ENCODE assay signal across 26 cellular contexts in the genomic region with DNA sequence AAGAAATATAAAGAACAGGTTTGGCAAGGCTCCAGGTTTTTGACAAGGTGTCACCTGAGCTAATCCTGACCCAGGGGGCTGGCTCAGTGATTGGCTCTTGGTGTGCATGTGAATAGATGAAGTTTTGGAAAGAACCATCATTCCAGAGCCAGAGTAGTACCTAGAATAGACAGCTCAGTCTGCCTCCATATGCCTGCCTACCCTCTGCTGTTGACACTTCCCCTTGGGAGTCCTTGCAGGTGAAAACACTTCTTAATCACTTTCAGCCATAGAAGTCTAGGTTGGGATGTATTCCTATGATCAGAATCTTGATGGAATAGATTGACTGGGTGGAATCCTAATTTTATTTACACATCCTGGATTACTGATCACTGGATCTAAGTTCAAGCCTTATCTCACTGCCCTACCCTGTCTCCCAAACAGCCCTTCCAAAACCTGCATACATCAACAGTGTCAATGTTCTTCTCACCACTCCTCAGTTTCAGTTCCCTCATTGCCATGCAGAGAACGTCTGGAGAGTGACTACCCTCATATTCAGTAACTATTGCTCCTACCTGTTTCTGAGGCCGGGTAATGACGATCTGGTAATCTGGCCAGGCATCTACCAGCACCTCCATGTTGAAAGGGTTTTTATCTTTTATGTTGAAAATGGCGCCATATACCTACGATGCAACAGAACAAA. TPM values are rescaled to one million over a fixed set of nuclear protein-coding genes. Genes with fewer than 3 reads are reported as not detected.
DNase-seq lines count a peak whose midpoint lies in the region; ATAC-seq, FAIRE-seq and TF ChIP-seq lines count a peak whose summit lies in the region.
"Had no signal": no experiment of that assay in that cellular context is flagged by ENCODE, and none has a peak within 500 bp of the region (broad histone marks: within the 10 kb centered on the region; RNA-seq: fewer than 3 reads in every experiment).

No MANE protein-coding gene starts in this region.

- no peaks in the 10 kb centered on the region for H3K9me1 ChIP-seq in K562 (ENCODE audit: control insufficient read depth, insufficient read depth, low read length)

- TF ChIP-seq POLR2A in GM12891 (IDR thresholded peaks at IDR 0.05; ENCODE audit: low read depth, low read length): no peak
- TF ChIP-seq POLR2A in K562 (conservative IDR thresholded peaks at IDR 0.05): no peak

- no peak overlapping the region for H3K4me2 ChIP-seq in K562 (ENCODE audit: insufficient read depth, low read length)

- WGBS in K562 (ENCODE audit: insufficient coverage, low coverage, missing lambda C conversion rate): 0% methylated on average over 5 of the region's 5 CpGs

- H3K27me3 ChIP-seq in K562 (ENCODE audit: control insufficient read depth in 2 of 2, insufficient read depth in 2 of 2, low read length in 2 of 2) (no peaks in the 10 kb centered on the region), lower lobe of right lung (ENCODE audit: low read depth) (no peaks in the 10 kb centered on the region)
- H3K27me3 ChIP-seq: BE2C had no signal

- no peak overlapping the region for H3K4me3 Mint-ChIP-seq in naive thymus-derived CD8-positive, alpha-beta T cell
- H3K4me3 Mint-ChIP-seq: T-helper 1 cell treated with Interleukin-12 subunit alpha and Interleukin-12 subunit beta and Interleukin-4 antibody, amounts not matched to agents 30 μg/mL and 1 μg/mL, for 36 hours had no signal

- BruUV-seq in K562 (replicated peaks; lab: Mats Ljungman, UMichigan): no TSS peak

- no peak for FAIRE-seq in GM12891 (lab: Jason Lieb, UNC)
- FAIRE-seq in K562 (lab: Jason Lieb, UNC): no peak
- FAIRE-seq: H1 had no signal

- no peaks in the 10 kb centered on the region for H4K20me1 ChIP-seq in K562 (replicated peaks; ENCODE audit: control insufficient read depth, insufficient read depth, low read length)

- ATAC-seq in HG02759 (IDR thresholded peaks at IDR 0.05; ENCODE audit: unreplicated experiment): peak; percentile 66
- ATAC-seq in K562: no peak
- no peak for ATAC-seq in HG02852 (IDR thresholded peaks at IDR 0.05; ENCODE audit: unreplicated experiment)
- no peak for ATAC-seq in naive thymus-derived CD8-positive, alpha-beta T cell
- ATAC-seq in lower lobe of right lung: no peak

- H3K4me1 Mint-ChIP-seq in naive thymus-derived CD8-positive, alpha-beta T cell: no peaks in the 10 kb centered on the region

- H3K36me3 ChIP-seq in K562 (ENCODE audit: control insufficient read depth, insufficient read depth, low read length) (no peaks in the 10 kb centered on the region), lower lobe of right lung (no peaks in the 10 kb centered on the region)
- H3K36me3 ChIP-seq: BE2C had no signal

- H3K27ac ChIP-seq in K562 (ENCODE audit: extremely low read depth, low read depth, low read length): no peak overlapping the region
- no peak overlapping the region for H3K27ac ChIP-seq in lower lobe of right lung
- H3K27ac ChIP-seq: SK-N-MC had no signal

- TF ChIP-seq CTCF in K562 (IDR thresholded peaks at IDR 0.05 in 2 of 3, conservative IDR thresholded peaks at IDR 0.05 in 1 of 3; ENCODE audit: insufficient read depth in 2 of 3, low read depth in 1 of 3, low read length in 3 of 3) (no peak), lower lobe of right lung (IDR thresholded peaks at IDR 0.05) (no peak)

- POLR2A ChIA-PET in K562 (lab: Yijun Ruan, JAX): no interaction called here
- POLR2A ChIA-PET in naive thymus-derived CD8-positive, alpha-beta T cell (lab: Charles Lee): no interaction called here

- peaks cover 7 to 37% (median 16%) of the 10 kb centered on the region in 5 donors for H3K27me3 Mint-ChIP-seq in naive thymus-derived CD8-positive, alpha-beta T cell

- no peak for TF ChIP-seq RAD21 in K562 (CRISPR knock-in tag; conservative IDR thresholded peaks at IDR 0.05 in 1 of 2, IDR thresholded peaks at IDR 0.05 in 1 of 2)

- H2AFZ ChIP-seq in K562 (ENCODE audit: low read depth, low read length): no peak overlapping the region

- no peak for TF ChIP-seq EP300 in K562 (IDR thresholded peaks at IDR 0.05; ENCODE audit: low read length)

- intact Hi-C loops in K562 (cut with micrococcal nuclease) (no loop called here), lower lobe of right lung (cut with DNase I) (no loop called here)

- H3K4me3 ChIP-seq in K562 (no peak overlapping the region), lower lobe of right lung (no peak overlapping the region)
- H3K4me3 ChIP-seq: SK-N-MC had no signal

- CTCF ChIA-PET in K562 (lab: Yijun Ruan, JAX; ENCODE audit: low intra/inter-chr PET ratio): no interaction called here

- H3K9me3 ChIP-seq in K562 (replicated peaks; ENCODE audit: control insufficient read depth, insufficient read depth, low read depth, low read length): no peaks in the 10 kb centered on the region
- no peaks in the 10 kb centered on the region for H3K9me3 ChIP-seq in lower lobe of right lung
- H3K9me3 ChIP-seq: BE2C had no signal

- H3K9ac ChIP-seq in K562 (ENCODE audit: insufficient read depth in 1 of 2, low read depth in 2 of 2, low read length in 2 of 2): no peak overlapping the region

- DNase-seq in GM12891 (ENCODE audit: insufficient read length, low spot score) (no peak), NOMO-1 treated with dmso at 0.1 percent for 144 hours (lab: John Stamatoyannopoulos, UW; ENCODE audit: unreplicated experiment) (peak; percentile 32), K562 (ENCODE audit: extremely low read depth in 1 of 4, low spot score in 3 of 4) (no peak), NCI-H2107 (lab: John Stamatoyannopoulos, UW) (no peak), lower lobe of right lung (no peak)
- DNase-seq in naive thymus-derived CD8-positive, alpha-beta T cell: no peak
- DNase-seq: 8988T, ACHN, BE2C, Calu3, DMS79 treated with DMSO at 0.1 percent for 48 hours, HCEC 1CT, Karpas-422, NCI-H1417, NCI-H1694, NCI-H2029 treated with DMSO at 0.1 percent for 48 hours, NCI-H2227 treated with DMSO at 0.1 percent for 48 hours, NCI-H69, SHP77 treated with DMSO at 0.1 percent for 48 hours had no signal

- no peaks in the 10 kb centered on the region for H3K36me3 Mint-ChIP-seq in naive thymus-derived CD8-positive, alpha-beta T cell

- H3K79me2 ChIP-seq in K562 (ENCODE audit: control insufficient read depth, insufficient read depth, low read length): no peaks in the 10 kb centered on the region

- peaks cover 0 to 4% (median 0%) of the 10 kb centered on the region in 9 donors for H3K9me3 Mint-ChIP-seq in naive thymus-derived CD8-positive, alpha-beta T cell
- H3K9me3 Mint-ChIP-seq: T-helper 1 cell treated with Interleukin-12 subunit alpha and Interleukin-12 subunit beta and Interleukin-4 antibody, amounts not matched to agents 30 μg/mL and 1 μg/mL, for 36 hours had no signal

- no peaks in the 10 kb centered on the region for H3K4me1 ChIP-seq in K562 (replicated peaks in 1 of 2; ENCODE audit: control insufficient read depth in 2 of 2, insufficient read depth in 2 of 2, low read length in 2 of 2)
- no peaks in the 10 kb centered on the region for H3K4me1 ChIP-seq in lower lobe of right lung
- H3K4me1 ChIP-seq: BE2C had no signal

- H3K27ac Mint-ChIP-seq in naive thymus-derived CD8-positive, alpha-beta T cell: no peak overlapping the region
- H3K27ac Mint-ChIP-seq: T-helper 1 cell treated with Interleukin-12 subunit alpha and Interleukin-12 subunit beta and Interleukin-4 antibody, amounts not matched to agents 30 μg/mL and 1 μg/mL, for 36 hours had no signal

- in situ Hi-C loops in K562 (cut with MboI): no loop called here

TF ChIP-seq in GM12891, 5 proteins besides CTCF, POLR2A, EP300 and RAD21:
- no peak for TF ChIP-seq POU2F2 (IDR thresholded peaks at IDR 0.05; ENCODE audit: low read depth, low read length)
- TF ChIP-seq TAF1 (IDR thresholded peaks at IDR 0.05; ENCODE audit: low read depth, low read length): no peak
- TF ChIP-seq SPI1 (IDR thresholded peaks at IDR 0.05; ENCODE audit: low read depth, low read length): peak; percentile 69

TF ChIP-seq in K562, 482 proteins besides CTCF, POLR2A, EP300 and RAD21:
- TF ChIP-seq DNMT1 (IDR thresholded peaks at IDR 0.05): no peak
- 0 out of 2 replicates have a peak, but pooled peaks have one; percentile 22 for TF ChIP-seq NFIC (IDR thresholded peaks at IDR 0.05)
- TF ChIP-seq HNRNPLL (IDR thresholded peaks at IDR 0.05; ENCODE audit: low read depth, low read length, poor library complexity, severe bottlenecking): no peak

RNA-seq across cellular contexts. Expression of a gene that starts 6.7 kb away (rescaled TPM):
- not detected for polyA plus RNA-seq in GM12891 (2012; ENCODE audit: low read depth, missing spikeins)
- not detected in 2 replicates for total RNA-seq in K562 (2011; cell fraction: chromatin; rRNA removed; ENCODE audit: low replicate concordance)
- not detected in 2 replicates for total RNA-seq in K562 (2011; cell fraction: nucleolus; rRNA removed)
- total RNA-seq in K562 (2011; cell fraction: nucleoplasm; rRNA removed): not detected in 2 replicates
- total RNA-seq in K562 (2014; rRNA removed): not detected in 2 replicates
- total RNA-seq in K562 (2014; rRNA removed; fragmentation: Illumina TruSeq; extraction: Trizol): not detected in 2 replicates
- not detected in 2 replicates for total RNA-seq in K562 (2015; rRNA removed; fragmentation: Illumina TruSeq; extraction: Trizol)
- not detected in 2 replicates for total RNA-seq in K562 (2021)
- polyA plus RNA-seq in K562 (2011; rRNA removed): not detected in 2 replicates
- not detected in 2 replicates for polyA plus RNA-seq in K562 (2011; cell fraction: cytosol; rRNA removed)
- not detected in 2 replicates for polyA plus RNA-seq in K562 (2011; cell fraction: nucleus; rRNA removed)
- polyA plus RNA-seq in K562 (2012): not detected in 2 replicates
- polyA plus RNA-seq in K562 (2014; fragmentation: Illumina TruSeq; extraction: Trizol): not detected in 2 replicates
- not detected for polyA plus RNA-seq in K562 (2014; fragmentation: Nextera tagmentation; extraction: Ambion mirVana)
- not detected in 2 replicates for polyA plus RNA-seq in K562 (2014; rRNA removed)
- not detected in 2 replicates for polyA minus RNA-seq in K562 (2011; rRNA and poly(A)+ RNA removed)
- not detected in 2 replicates for polyA minus RNA-seq in K562 (2011; cell fraction: cytosol; rRNA and poly(A)+ RNA removed)
- not detected in 2 replicates for polyA minus RNA-seq in K562 (2011; cell fraction: nucleus; rRNA and poly(A)+ RNA removed)
- not detected for total RNA-seq in naive thymus-derived CD8-positive, alpha-beta T cell
- polyA plus RNA-seq in naive thymus-derived CD8-positive, alpha-beta T cell: not detected
- total RNA-seq in lower lobe of right lung: not detected
- total RNA-seq: HT-29, NCI-H460 had no signal
